Comparison of ENCODE assay signal across 11 cellular contexts in the genomic region with DNA sequence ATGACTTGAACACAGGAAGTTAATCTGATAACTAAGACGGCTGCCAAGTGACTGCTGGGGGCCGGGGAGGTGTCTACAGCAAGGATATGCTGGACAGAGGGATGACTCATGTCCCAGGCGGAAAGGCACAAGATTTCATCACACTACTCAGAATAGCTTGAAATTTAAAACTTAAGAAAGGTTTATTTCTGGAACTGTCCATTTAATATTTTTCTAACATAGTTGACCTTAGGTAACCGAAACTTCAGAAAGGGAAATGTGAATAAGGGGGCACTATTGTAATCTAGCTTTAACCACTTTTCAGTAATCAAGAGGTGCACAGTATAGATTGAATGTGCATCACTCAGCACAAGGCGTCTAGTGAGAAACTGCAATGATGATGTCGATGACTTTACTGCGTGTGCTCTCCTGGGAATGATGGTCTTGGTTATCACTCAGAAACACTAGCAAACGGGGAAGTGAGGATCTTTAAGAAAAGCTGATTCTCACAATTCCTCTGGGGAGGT.
A peak's percentile ranks its signal among the peaks of the same experiment; 100 is the strongest.
DNase-seq lines count a peak whose midpoint lies in the region; ATAC-seq and TF ChIP-seq lines count a peak whose summit lies in the region.
"Had no signal": no experiment of that assay in that cellular context is flagged by ENCODE, and none has a peak within 500 bp of the region (broad histone marks: within the 10 kb centered on the region; RNA-seq: fewer than 3 reads in every experiment).

No MANE protein-coding gene starts in this region.

- no peak overlapping the region for H3K4me3 Mint-ChIP-seq in neural progenitor cell
- no peak overlapping the region for H3K4me3 Mint-ChIP-seq in stimulated activated memory B cell treated with anti-CD40 and anti-IgM and Interleukin-4, amounts not matched to agents 10 μg/mL and 1 μg/mL and 100 μg/mL, for 72 hours
- H3K4me3 Mint-ChIP-seq: activated T-helper 1 cell treated with anti-CD3 and anti-CD28 coated beads, Interleukin-12 subunit alpha, Interleukin-12 subunit beta, Interleukin-2, Interleukin-4 antibody, amounts not matched to agents 30 ng/mL and 10 ng/mL and 1 ng/mL, durations not matched to agents 14 hours and 24 hours and 36 hours had no signal

- H3K27me3 ChIP-seq in neural progenitor cell, result no peaks in the 10 kb centered on the region

- H3K4me1 Mint-ChIP-seq in neural progenitor cell, result peaks cover 6% of the 10 kb centered on the region
- H3K4me1 Mint-ChIP-seq in stimulated activated memory B cell treated with anti-CD40 and anti-IgM and Interleukin-4, amounts not matched to agents 10 μg/mL and 1 μg/mL and 100 μg/mL, for 72 hours, result no peaks in the 10 kb centered on the region

- H4K20me1 ChIP-seq in neural progenitor cell (ENCODE audit: low read depth), result no peaks in the 10 kb centered on the region

- no peaks in the 10 kb centered on the region for H3K79me2 ChIP-seq in neural progenitor cell (ENCODE audit: low read depth)

- no peak overlapping the region for H3K4me3 ChIP-seq in neural progenitor cell

- ATAC-seq in HG03442 (IDR thresholded peaks at IDR 0.05; ENCODE audit: unreplicated experiment), result no peak
- no peak for ATAC-seq in stimulated activated memory B cell treated with anti-CD40 and anti-IgM and Interleukin-4, amounts not matched to agents 10 μg/mL and 1 μg/mL and 100 μg/mL, for 72 hours

- peaks cover 2% of the 10 kb centered on the region for H3K36me3 Mint-ChIP-seq in neural progenitor cell
- peaks cover 6% of the 10 kb centered on the region for H3K36me3 Mint-ChIP-seq in stimulated activated memory B cell treated with anti-CD40 and anti-IgM and Interleukin-4, amounts not matched to agents 10 μg/mL and 1 μg/mL and 100 μg/mL, for 72 hours

- no peaks in the 10 kb centered on the region for H3K9me3 ChIP-seq in neural progenitor cell (ENCODE audit: low read depth)

- H3K27me3 Mint-ChIP-seq in neural progenitor cell (ENCODE audit: insufficient read depth, low read depth), result peaks cover 2% of the 10 kb centered on the region
- no peaks in the 10 kb centered on the region for H3K27me3 Mint-ChIP-seq in stimulated activated memory B cell treated with anti-CD40 and anti-IgM and Interleukin-4, amounts not matched to agents 10 μg/mL and 1 μg/mL and 100 μg/mL, for 72 hours

- peak overlapping the region; percentile 39 for H3K27ac Mint-ChIP-seq in neural progenitor cell
- no peak overlapping the region for H3K27ac Mint-ChIP-seq in stimulated activated memory B cell treated with anti-CD40 and anti-IgM and Interleukin-4, amounts not matched to agents 10 μg/mL and 1 μg/mL and 100 μg/mL, for 72 hours
- H3K27ac Mint-ChIP-seq: activated T-helper 1 cell treated with anti-CD3 and anti-CD28 coated beads, Interleukin-12 subunit alpha, Interleukin-12 subunit beta, Interleukin-2, Interleukin-4 antibody, amounts not matched to agents 30 ng/mL and 10 ng/mL and 1 ng/mL, durations not matched to agents 14 hours and 24 hours and 36 hours had no signal

- no peak for TF ChIP-seq CTCF in neural progenitor cell (IDR thresholded peaks at IDR 0.05)

- no peak overlapping the region for H3K9ac ChIP-seq in neural progenitor cell

- H3K4me2 ChIP-seq in neural progenitor cell, result no peak overlapping the region

- H2AFZ ChIP-seq in neural progenitor cell (replicated peaks), result no peak overlapping the region

- no peak for TF ChIP-seq POLR2A in erythroblast (IDR thresholded peaks at IDR 0.05; ENCODE audit: low read length)

- DNase-seq in CD1c-positive myeloid dendritic cell (ENCODE audit: extremely low spot score), result peak; percentile 69
- peak; percentile 82 for DNase-seq in OCI-M1 (lab: John Stamatoyannopoulos, UW)
- peak; percentile 78 to 90 for DNase-seq in erythroblast (lab: John Stamatoyannopoulos, UW)
- no peak for DNase-seq in neural progenitor cell (ENCODE audit: low spot score)
- DNase-seq in NCI-H1417 (lab: John Stamatoyannopoulos, UW), result no peak
- DNase-seq in activated CD4-positive, alpha-beta T cell treated with anti-CD3 and anti-CD28 coated beads, Interleukin-2, amount 50 U/mL, for 1 hour, result no peak
- DNase-seq: H7, NCI-H446 treated with DMSO at 0.1 percent for 48 hours had no signal

- no peaks in the 10 kb centered on the region for H3K36me3 ChIP-seq in neural progenitor cell

- no peaks in the 10 kb centered on the region for H3F3A ChIP-seq in neural progenitor cell (ENCODE audit: low read depth)

- peaks cover 15% of the 10 kb centered on the region for H3K9me3 Mint-ChIP-seq in neural progenitor cell
- H3K9me3 Mint-ChIP-seq in stimulated activated memory B cell treated with anti-CD40 and anti-IgM and Interleukin-4, amounts not matched to agents 10 μg/mL and 1 μg/mL and 100 μg/mL, for 72 hours, result peaks cover 4% of the 10 kb centered on the region

- H3K4me1 ChIP-seq in neural progenitor cell, result no peaks in the 10 kb centered on the region

- H3K27ac ChIP-seq in neural progenitor cell, result no peak overlapping the region

Comparison
In these comparisons a context has a peak if more than half of its experiments do, and no peak if none do; other contexts are left out.
1. DNase-seq: peak in CD1c-positive myeloid dendritic cell (single experiment), OCI-M1 (single experiment) and erythroblast (2 of 2); none in neural progenitor cell (single experiment), NCI-H1417 (0 of 3) and activated CD4-positive, alpha-beta T cell treated with anti-CD3 and anti-CD28 coated beads, Interleukin-2, amount 50 U/mL, for 1 hour (single experiment).